In the genomic region with DNA sequence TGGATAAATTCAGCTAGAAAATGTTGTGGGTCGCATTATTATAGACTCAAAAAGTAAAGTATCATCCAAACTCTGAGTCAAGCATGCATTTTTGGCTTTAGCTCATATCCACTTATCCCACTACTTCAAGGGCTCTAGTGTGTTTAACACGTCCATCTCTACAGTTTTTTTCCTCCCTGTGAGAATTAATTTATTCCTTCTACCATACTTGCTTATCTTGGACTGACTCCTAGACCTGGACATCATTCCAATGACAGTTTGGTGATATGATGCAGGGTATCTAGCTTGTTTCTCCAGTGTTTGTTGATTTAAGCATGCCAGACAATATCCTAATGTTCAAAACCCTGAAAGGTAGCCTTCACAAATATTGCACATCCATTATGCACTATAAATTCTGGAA, we compare ENCODE assay signal across 4 cellular contexts.
"Had no signal": no experiment of that assay in that cellular context is flagged by ENCODE, and none has a peak within 500 bp of the region (broad histone marks: within the 10 kb centered on the region; RNA-seq: fewer than 3 reads in every experiment).

No MANE protein-coding gene starts in this region.

- ATAC-seq: GM23338, K562 had no signal

- DNase-seq: H9, HCEC 1CT had no signal

- H3K4me3 ChIP-seq: GM23338, K562 had no signal
